In genomic region chr4:120517966-120518365, GRCh38 we compare ENCODE assay signal across 9 cellular contexts.
DNase-seq lines count a peak whose midpoint lies in the region; ATAC-seq, FAIRE-seq and TF ChIP-seq lines count a peak whose summit lies in the region.
"Had no signal": no experiment of that assay in that cellular context is flagged by ENCODE, and none has a peak within 500 bp of the region (broad histone marks: within the 10 kb centered on the region; RNA-seq: fewer than 3 reads in every experiment).

No MANE protein-coding gene starts in this region.

- H3K36me3 Mint-ChIP-seq in activated CD4-positive, alpha-beta memory T cell treated with anti-CD3 and anti-CD28 coated beads for 36 hours = no peaks in the 10 kb centered on the region
- H3K36me3 Mint-ChIP-seq in T-helper 17 cell (ENCODE audit: low read depth) = no peaks in the 10 kb centered on the region
- H3K36me3 Mint-ChIP-seq in activated T-helper 1 cell treated with anti-CD3 and anti-CD28 coated beads, Interleukin-12 subunit alpha, Interleukin-12 subunit beta, Interleukin-2, Interleukin-4 antibody, amounts not matched to agents 30 ng/mL and 10 ng/mL and 1 ng/mL, durations not matched to agents 14 hours and 24 hours and 36 hours (ENCODE audit: low read depth) = no peaks in the 10 kb centered on the region

- H3K9me3 ChIP-seq in gastroesophageal sphincter (peaks cover 0 to 15% (median 0%) of the 10 kb centered on the region in 3 donors), T-helper 17 cell (ENCODE audit: control insufficient read depth, low read length, poor library complexity, severe bottlenecking) (no peaks in the 10 kb centered on the region)

- no peaks in the 10 kb centered on the region for H3K4me1 Mint-ChIP-seq in activated CD4-positive, alpha-beta memory T cell treated with anti-CD3 and anti-CD28 coated beads for 36 hours (ENCODE audit: low read depth)
- no peaks in the 10 kb centered on the region for H3K4me1 Mint-ChIP-seq in T-helper 17 cell
- H3K4me1 Mint-ChIP-seq in activated T-helper 1 cell treated with anti-CD3 and anti-CD28 coated beads, Interleukin-12 subunit alpha, Interleukin-12 subunit beta, Interleukin-2, Interleukin-4 antibody, amounts not matched to agents 30 ng/mL and 10 ng/mL and 1 ng/mL, durations not matched to agents 14 hours and 24 hours and 36 hours (ENCODE audit: low read depth) = no peaks in the 10 kb centered on the region

- peak overlapping the region in 1 of 4 donors; percentile 3 for H3K27ac ChIP-seq in gastroesophageal sphincter

- CTCF ChIA-PET in activated CD4-positive, alpha-beta memory T cell treated with anti-CD3 and anti-CD28 coated beads for 36 hours (lab: Charles Lee) = no interaction called here

- no peak overlapping the region for H3K27ac Mint-ChIP-seq in activated CD4-positive, alpha-beta memory T cell treated with anti-CD3 and anti-CD28 coated beads for 36 hours
- no peak overlapping the region for H3K27ac Mint-ChIP-seq in T-helper 17 cell
- H3K27ac Mint-ChIP-seq in activated T-helper 1 cell treated with anti-CD3 and anti-CD28 coated beads, Interleukin-12 subunit alpha, Interleukin-12 subunit beta, Interleukin-2, Interleukin-4 antibody, amounts not matched to agents 30 ng/mL and 10 ng/mL and 1 ng/mL, durations not matched to agents 14 hours and 24 hours and 36 hours = no peak overlapping the region

- intact Hi-C loops in activated CD4-positive, alpha-beta memory T cell treated with anti-CD3 and anti-CD28 coated beads for 36 hours (cut with micrococcal nuclease) = no loop called here
- intact Hi-C loops in activated T-helper 1 cell treated with anti-CD3 and anti-CD28 coated beads, Interleukin-12 subunit alpha, Interleukin-12 subunit beta, Interleukin-2, Interleukin-4 antibody, amounts not matched to agents 30 ng/mL and 10 ng/mL and 1 ng/mL, durations not matched to agents 14 hours and 24 hours and 36 hours (cut with micrococcal nuclease) = no loop called here

- H3K36me3 ChIP-seq in gastroesophageal sphincter = no peaks in the 10 kb centered on the region

- DNase-seq in RCC 7860 (ENCODE audit: low spot score) (peak; percentile 60), skeletal muscle cell (ENCODE audit: low read depth) (peak; percentile 59), T-helper 17 cell (no peak)
- no peak for DNase-seq in activated CD4-positive, alpha-beta memory T cell treated with anti-CD3 and anti-CD28 coated beads for 36 hours
- no peak for DNase-seq in activated T-helper 1 cell treated with anti-CD3 and anti-CD28 coated beads, Interleukin-12 subunit alpha, Interleukin-12 subunit beta, Interleukin-2, Interleukin-4 antibody, amounts not matched to agents 30 ng/mL and 10 ng/mL and 1 ng/mL, durations not matched to agents 14 hours and 24 hours and 36 hours (ENCODE audit: low spot score)
- DNase-seq: activated CD8-positive, alpha-beta memory T cell treated with anti-CD3 and anti-CD28 coated beads, Interleukin-2, amount 50 U/mL, for 4 hours had no signal

- H3K9me3 Mint-ChIP-seq in activated CD4-positive, alpha-beta memory T cell treated with anti-CD3 and anti-CD28 coated beads for 36 hours = no peaks in the 10 kb centered on the region
- no peaks in the 10 kb centered on the region for H3K9me3 Mint-ChIP-seq in activated T-helper 1 cell treated with anti-CD3 and anti-CD28 coated beads, Interleukin-12 subunit alpha, Interleukin-12 subunit beta, Interleukin-2, Interleukin-4 antibody, amounts not matched to agents 30 ng/mL and 10 ng/mL and 1 ng/mL, durations not matched to agents 14 hours and 24 hours and 36 hours

- no peak for FAIRE-seq in RCC 7860 (lab: Jason Lieb, UNC)

- no peak overlapping the region for H3K4me3 Mint-ChIP-seq in activated CD4-positive, alpha-beta memory T cell treated with anti-CD3 and anti-CD28 coated beads for 36 hours
- no peak overlapping the region for H3K4me3 Mint-ChIP-seq in T-helper 17 cell
- H3K4me3 Mint-ChIP-seq in activated T-helper 1 cell treated with anti-CD3 and anti-CD28 coated beads, Interleukin-12 subunit alpha, Interleukin-12 subunit beta, Interleukin-2, Interleukin-4 antibody, amounts not matched to agents 30 ng/mL and 10 ng/mL and 1 ng/mL, durations not matched to agents 14 hours and 24 hours and 36 hours = no peak overlapping the region

- H3K4me3 ChIP-seq in gastroesophageal sphincter (peak overlapping the region in 1 of 2 donors; percentile 12), skeletal muscle cell (ENCODE audit: low read depth, low read length) (no peak overlapping the region)

- TF ChIP-seq POLR2A in gastroesophageal sphincter (IDR thresholded peaks at IDR 0.05) = no peak

- TF ChIP-seq CTCF in gastroesophageal sphincter (IDR thresholded peaks at IDR 0.05) = no peak

- H3K4me1 ChIP-seq in gastroesophageal sphincter = no peaks in the 10 kb centered on the region

- H3K27me3 Mint-ChIP-seq in activated CD4-positive, alpha-beta memory T cell treated with anti-CD3 and anti-CD28 coated beads for 36 hours = no peaks in the 10 kb centered on the region
- H3K27me3 Mint-ChIP-seq in T-helper 17 cell = no peaks in the 10 kb centered on the region
- H3K27me3 Mint-ChIP-seq in activated T-helper 1 cell treated with anti-CD3 and anti-CD28 coated beads, Interleukin-12 subunit alpha, Interleukin-12 subunit beta, Interleukin-2, Interleukin-4 antibody, amounts not matched to agents 30 ng/mL and 10 ng/mL and 1 ng/mL, durations not matched to agents 14 hours and 24 hours and 36 hours (ENCODE audit: insufficient read depth) = no peaks in the 10 kb centered on the region

- H3K27me3 ChIP-seq in gastroesophageal sphincter = no peaks in the 10 kb centered on the region

- TF ChIP-seq EP300 in gastroesophageal sphincter (IDR thresholded peaks at IDR 0.05) = no peak

- 38 to 44% methylated on average over 3 of the region's 3 CpGs for WGBS in gastroesophageal sphincter (ENCODE audit: low coverage in 1 of 2), 2 donors

- POLR2A ChIA-PET in activated CD4-positive, alpha-beta memory T cell treated with anti-CD3 and anti-CD28 coated beads for 36 hours (lab: Charles Lee) = no interaction called here

- ATAC-seq in GM19463 (IDR thresholded peaks at IDR 0.05; ENCODE audit: unreplicated experiment) (peak; percentile 63), gastroesophageal sphincter (peak; percentile 86), GM19452 (IDR thresholded peaks at IDR 0.05; ENCODE audit: unreplicated experiment) (no peak), T-helper 17 cell (no peak)

Comparison
In these comparisons a context has a peak if more than half of its experiments do, and no peak if none do; other contexts are left out.
1. ATAC-seq: peak in GM19463 (single experiment) and gastroesophageal sphincter (single experiment); none in GM19452 (single experiment) and T-helper 17 cell (single experiment).
2. DNase-seq: peak in RCC 7860 (single experiment) and skeletal muscle cell (single experiment); none in activated CD4-positive, alpha-beta memory T cell treated with anti-CD3 and anti-CD28 coated beads for 36 hours (single experiment), T-helper 17 cell (0 of 3) and activated T-helper 1 cell treated with anti-CD3 and anti-CD28 coated beads, Interleukin-12 subunit alpha, Interleukin-12 subunit beta, Interleukin-2, Interleukin-4 antibody, amounts not matched to agents 30 ng/mL and 10 ng/mL and 1 ng/mL, durations not matched to agents 14 hours and 24 hours and 36 hours (single experiment).